In genomic region chr5:125198270-125198974, GRCh38 we compare ENCODE assay signal across 9 cellular contexts.
DNase-seq lines count a peak whose midpoint lies in the region; ATAC-seq and TF ChIP-seq lines count a peak whose summit lies in the region.
"Had no signal": no experiment of that assay in that cellular context is flagged by ENCODE, and none has a peak within 500 bp of the region (broad histone marks: within the 10 kb centered on the region; RNA-seq: fewer than 3 reads in every experiment).

No MANE protein-coding gene starts in this region.

- no peak for TF ChIP-seq POLR2A in GM18505 (IDR thresholded peaks at IDR 0.05; ENCODE audit: borderline replicate concordance, extremely low read depth, insufficient read depth, insufficient read length)

- no peak for TF ChIP-seq CTCF in AG09309 (IDR thresholded peaks at IDR 0.05; ENCODE audit: control insufficient read depth, insufficient read depth, low read depth, low read length, missing control alignments)

- no peak for ATAC-seq in GM18505 (IDR thresholded peaks at IDR 0.05; ENCODE audit: unreplicated experiment)

- DNase-seq in AG09309 (ENCODE audit: low read depth), result peak; percentile 60
- peak; percentile 92 for DNase-seq in NCI-H128 (lab: John Stamatoyannopoulos, UW; ENCODE audit: unreplicated experiment)
- DNase-seq in anterior cingulate cortex (lab: John Stamatoyannopoulos, UW), result peak in 50 of 58 donors; percentile 9 to 91 (median 45)
- peak in 43 of 51 donors; percentile 1 to 83 (median 52) for DNase-seq in hypothalamus (lab: John Stamatoyannopoulos, UW)
- peak; percentile 90 for DNase-seq in superior temporal gyrus (ENCODE audit: extremely low spot score)
- DNase-seq in T1000 (lab: John Stamatoyannopoulos, UW), result no peak
- DNase-seq in SKM-1 (lab: John Stamatoyannopoulos, UW; ENCODE audit: unreplicated experiment), result no peak
- DNase-seq: activated B cell treated with CpG ODN at 0.5 μM for 24 hours had no signal

- H3K4me3 ChIP-seq in AG09309 (ENCODE audit: control insufficient read depth, low read depth, low read length), result no peak overlapping the region

Comparison
In these comparisons a context has a peak if more than half of its experiments do, and no peak if none do; other contexts are left out.
1. DNase-seq: peak in AG09309 (single experiment), NCI-H128 (single experiment), anterior cingulate cortex (50 of 58), hypothalamus (43 of 51) and superior temporal gyrus (single experiment); none in T1000 (single experiment) and SKM-1 (single experiment).